Comparison of ENCODE assay signal across 2 cellular contexts in the genomic region with DNA sequence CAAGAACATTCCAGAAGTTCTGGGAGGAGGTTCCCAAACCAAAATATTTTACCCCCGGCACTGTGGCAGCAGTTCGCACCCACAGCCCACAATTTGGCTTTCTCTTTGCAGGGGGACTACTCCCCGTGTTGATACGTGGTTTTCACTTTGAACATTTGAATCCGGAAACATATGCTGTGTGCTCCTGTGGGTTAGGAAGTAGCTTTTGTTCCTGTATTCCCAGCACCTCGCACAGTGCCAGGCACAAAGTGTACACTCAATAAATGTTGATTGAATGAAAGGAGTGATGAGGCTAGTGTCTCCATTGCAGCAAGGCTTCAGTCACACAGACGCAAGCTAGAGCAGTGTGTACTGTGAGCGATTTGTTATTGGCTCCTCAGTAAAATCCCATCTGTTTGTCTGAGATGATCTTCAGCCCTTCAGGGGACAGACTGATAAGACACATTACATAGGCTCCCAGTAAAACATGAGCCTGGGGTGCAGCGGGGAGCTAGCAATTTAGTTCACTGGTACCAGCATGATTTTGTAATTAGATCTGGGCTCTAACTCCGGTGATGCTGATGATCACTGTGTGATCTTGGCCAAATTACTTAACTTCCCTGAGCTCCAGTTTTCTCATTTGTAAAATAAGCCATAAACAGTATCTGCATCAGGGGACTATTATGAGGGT.
TF ChIP-seq lines count a peak whose summit lies in the region.

No MANE protein-coding gene starts in this region.

TF ChIP-seq in IMR-90, 13 proteins besides CTCF, POLR2A, EP300 and RAD21:
- TF ChIP-seq SMC3 (IDR thresholded peaks at IDR 0.05; ENCODE audit: low read depth, low read length) (no peak), NFE2L2 (IDR thresholded peaks at IDR 0.05; ENCODE audit: low read depth, low read length) (no peak), BHLHE40 (IDR thresholded peaks at IDR 0.05; ENCODE audit: low read depth, low read length) (no peak), MAZ (IDR thresholded peaks at IDR 0.05; ENCODE audit: borderline replicate concordance, low read depth, low read length) (no peak), CEBPB (IDR thresholded peaks at IDR 0.05; ENCODE audit: low read depth, low read length) (no peak)
- TF ChIP-seq, protein P1, sequence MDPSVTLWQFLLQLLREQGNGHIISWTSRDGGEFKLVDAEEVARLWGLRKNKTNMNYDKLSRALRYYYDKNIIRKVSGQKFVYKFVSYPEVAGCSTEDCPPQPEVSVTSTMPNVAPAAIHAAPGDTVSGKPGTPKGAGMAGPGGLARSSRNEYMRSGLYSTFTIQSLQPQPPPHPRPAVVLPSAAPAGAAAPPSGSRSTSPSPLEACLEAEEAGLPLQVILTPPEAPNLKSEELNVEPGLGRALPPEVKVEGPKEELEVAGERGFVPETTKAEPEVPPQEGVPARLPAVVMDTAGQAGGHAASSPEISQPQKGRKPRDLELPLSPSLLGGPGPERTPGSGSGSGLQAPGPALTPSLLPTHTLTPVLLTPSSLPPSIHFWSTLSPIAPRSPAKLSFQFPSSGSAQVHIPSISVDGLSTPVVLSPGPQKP (IDR thresholded peaks at IDR 0.05; ENCODE audit: borderline replicate concordance, low read depth, low read length), result no peak

TF ChIP-seq in K562, 482 proteins besides CTCF, POLR2A, EP300 and RAD21:
- TF ChIP-seq ZNF79 (CRISPR knock-in tag; IDR thresholded peaks at IDR 0.05; ENCODE audit: low read depth) (no peak), RBM25 (IDR thresholded peaks at IDR 0.05; ENCODE audit: low read depth, low read length, severe bottlenecking) (peak; percentile 19)
